Comparison of ENCODE assay signal across 22 cellular contexts in genomic region chr1:160806109-160806665, GRCh38. TPM values are rescaled to one million over a fixed set of nuclear protein-coding genes. Genes with fewer than 3 reads are reported as not detected.
DNase-seq lines count a peak whose midpoint lies in the region; ATAC-seq, FAIRE-seq and TF ChIP-seq lines count a peak whose summit lies in the region.
"Had no signal": no experiment of that assay in that cellular context is flagged by ENCODE, and none has a peak within 500 bp of the region (broad histone marks: within the 10 kb centered on the region; RNA-seq: fewer than 3 reads in every experiment).

No MANE protein-coding gene starts in this region.

- no peak for DNase-seq in activated naive CD4-positive, alpha-beta T cell treated with anti-CD3 and anti-CD28 coated beads for 36 hours
- no peak for DNase-seq in activated naive CD4-positive, alpha-beta T cell treated with anti-CD3 and anti-CD28 coated beads, Interleukin-2, amount 10 ng/mL, durations not matched to agents 7 days and 5 days
- no peak for DNase-seq in activated naive CD8-positive, alpha-beta T cell treated with anti-CD3 and anti-CD28 coated beads, Interleukin-2, amount 50 U/mL, for 24 hours
- DNase-seq in H4 (ENCODE audit: low spot score) (no peak), right atrium auricular region (ENCODE audit: low spot score) (no peak), HepG2 (ENCODE audit: low spot score) (no peak)
- DNase-seq: activated CD4-positive, CD25-positive, alpha-beta regulatory T cell; adrenal gland; head of caudate nucleus; naive B cell; NCI-H1417; NCI-H524 treated with DMSO at 0.1 percent for 48 hours; SHP77 treated with DMSO at 0.1 percent for 48 hours; stimulated activated CD4-positive, alpha-beta T cell treated with anti-CD3 and anti-CD28 coated beads, Interleukin-2, amount 100 ng/mL, for 24 hours; substantia nigra had no signal

- peaks cover 16% of the 10 kb centered on the region for H3K9me3 Mint-ChIP-seq in activated naive CD4-positive, alpha-beta T cell treated with anti-CD3 and anti-CD28 coated beads for 36 hours
- H3K9me3 Mint-ChIP-seq in activated naive CD4-positive, alpha-beta T cell treated with anti-CD3 and anti-CD28 coated beads, Interleukin-2, amount 10 ng/mL, durations not matched to agents 7 days and 5 days: peaks cover 27% of the 10 kb centered on the region
- peaks cover 8% of the 10 kb centered on the region for H3K9me3 Mint-ChIP-seq in activated naive CD8-positive, alpha-beta T cell treated with anti-CD3 and anti-CD28 coated beads, Interleukin-2, amount 50 U/mL, for 24 hours
- H3K9me3 Mint-ChIP-seq in stimulated activated naive CD8-positive, alpha-beta T cell treated with anti-CD3 and anti-CD28 coated beads, Interleukin-15, Interleukin-2, amounts not matched to agents 100 ng/mL and 50 ng/mL, for 24 hours: peaks cover 5% of the 10 kb centered on the region

- H2AFZ ChIP-seq in KMS-11 (ENCODE audit: low read depth) (no peak overlapping the region), HepG2 (ENCODE audit: low read length) (no peak overlapping the region)
- H2AFZ ChIP-seq: parathyroid adenoma had no signal

- WGBS in HepG2 (ENCODE audit: low lambda C conversion rate): 0% methylated on average over 1 of the region's 1 CpG

- POLR2A ChIA-PET in HepG2 (lab: Yijun Ruan, JAX): no interaction called here

- no peaks in the 10 kb centered on the region for H3K27me3 Mint-ChIP-seq in activated naive CD4-positive, alpha-beta T cell treated with anti-CD3 and anti-CD28 coated beads for 36 hours (ENCODE audit: low read depth)
- no peaks in the 10 kb centered on the region for H3K27me3 Mint-ChIP-seq in activated naive CD4-positive, alpha-beta T cell treated with anti-CD3 and anti-CD28 coated beads, Interleukin-2, amount 10 ng/mL, durations not matched to agents 7 days and 5 days
- H3K27me3 Mint-ChIP-seq in activated naive CD8-positive, alpha-beta T cell treated with anti-CD3 and anti-CD28 coated beads, Interleukin-2, amount 50 U/mL, for 24 hours: no peaks in the 10 kb centered on the region
- no peaks in the 10 kb centered on the region for H3K27me3 Mint-ChIP-seq in stimulated activated naive CD8-positive, alpha-beta T cell treated with anti-CD3 and anti-CD28 coated beads, Interleukin-15, Interleukin-2, amounts not matched to agents 100 ng/mL and 50 ng/mL, for 24 hours
- H3K27me3 Mint-ChIP-seq: naive B cell had no signal

- H4K20me1 ChIP-seq in KMS-11 (ENCODE audit: insufficient read depth) (no peaks in the 10 kb centered on the region), HepG2 (ENCODE audit: insufficient read depth, low read length) (no peaks in the 10 kb centered on the region)

- H3K36me3 Mint-ChIP-seq in activated naive CD4-positive, alpha-beta T cell treated with anti-CD3 and anti-CD28 coated beads for 36 hours (ENCODE audit: low read depth): peaks cover 33% of the 10 kb centered on the region
- peaks cover 83% of the 10 kb centered on the region for H3K36me3 Mint-ChIP-seq in activated naive CD4-positive, alpha-beta T cell treated with anti-CD3 and anti-CD28 coated beads, Interleukin-2, amount 10 ng/mL, durations not matched to agents 7 days and 5 days
- peaks cover 45% of the 10 kb centered on the region for H3K36me3 Mint-ChIP-seq in activated naive CD8-positive, alpha-beta T cell treated with anti-CD3 and anti-CD28 coated beads, Interleukin-2, amount 50 U/mL, for 24 hours (ENCODE audit: low read depth)
- H3K36me3 Mint-ChIP-seq in stimulated activated naive CD8-positive, alpha-beta T cell treated with anti-CD3 and anti-CD28 coated beads, Interleukin-15, Interleukin-2, amounts not matched to agents 100 ng/mL and 50 ng/mL, for 24 hours (ENCODE audit: low read depth): peaks cover 57% of the 10 kb centered on the region

- no peak for FAIRE-seq in HepG2 (lab: Jason Lieb, UNC)
- FAIRE-seq: urothelium cell line had no signal

- CTCF ChIA-PET in activated naive CD4-positive, alpha-beta T cell treated with anti-CD3 and anti-CD28 coated beads for 36 hours (lab: Charles Lee): interaction anchor here (0.6 to 3.2 kb wide), 11 partner anchors 9 to 131 kb away, joined by 3 to 26 read pairs (median 5); partner anchors contain the start of gene LY9
- CTCF ChIA-PET in activated naive CD4-positive, alpha-beta T cell treated with anti-CD3 and anti-CD28 coated beads, Interleukin-2, amount 10 ng/mL, durations not matched to agents 7 days and 5 days (lab: Charles Lee): interaction anchor here (1.1 to 1.2 kb wide), 2 partner anchors 29 to 148 kb away, joined by 3 to 4 read pairs; no protein-coding TSS in a partner anchor
- CTCF ChIA-PET in HepG2 (lab: Yijun Ruan, JAX; ENCODE audit: low intra/inter-chr PET ratio, low total read pairs): no interaction called here

- H3K4me3 ChIP-seq in KMS-11 (IDR thresholded peaks at IDR 0.05; ENCODE audit: insufficient read depth, low read depth, low read length): peak overlapping the region; percentile 26
- no peak overlapping the region for H3K4me3 ChIP-seq in right atrium auricular region
- no peak overlapping the region for H3K4me3 ChIP-seq in HepG2 (replicated peaks in 1 of 3; ENCODE audit: insufficient read depth in 1 of 3, low read depth in 2 of 3, low read length in 3 of 3)
- H3K4me3 ChIP-seq: adrenal gland, cardiac muscle cell, lung had no signal

- H3K4me2 ChIP-seq in KMS-11: no peak overlapping the region
- no peak overlapping the region for H3K4me2 ChIP-seq in HepG2 (ENCODE audit: low read depth, low read length)

- peak; percentile 68 for ATAC-seq in activated naive CD8-positive, alpha-beta T cell treated with anti-CD3 and anti-CD28 coated beads, Interleukin-2, amount 50 U/mL, for 24 hours
- ATAC-seq in HepG2: no peak

- BruUV-seq in HepG2 (replicated peaks; lab: Mats Ljungman, UMichigan): no TSS peak

- peak overlapping the region; percentile 30 for H3K4me3 Mint-ChIP-seq in activated naive CD4-positive, alpha-beta T cell treated with anti-CD3 and anti-CD28 coated beads for 36 hours
- H3K4me3 Mint-ChIP-seq in activated naive CD4-positive, alpha-beta T cell treated with anti-CD3 and anti-CD28 coated beads, Interleukin-2, amount 10 ng/mL, durations not matched to agents 7 days and 5 days: no peak overlapping the region
- H3K4me3 Mint-ChIP-seq in activated naive CD8-positive, alpha-beta T cell treated with anti-CD3 and anti-CD28 coated beads, Interleukin-2, amount 50 U/mL, for 24 hours: peak overlapping the region; percentile 46
- peak overlapping the region; percentile 52 for H3K4me3 Mint-ChIP-seq in stimulated activated naive CD8-positive, alpha-beta T cell treated with anti-CD3 and anti-CD28 coated beads, Interleukin-15, Interleukin-2, amounts not matched to agents 100 ng/mL and 50 ng/mL, for 24 hours

- intact Hi-C loops in activated naive CD4-positive, alpha-beta T cell treated with anti-CD3 and anti-CD28 coated beads for 36 hours (cut with micrococcal nuclease): loop anchor here (1.0 to 10.0 kb wide), 2 partner anchors 10 to 881 kb away; partner anchors contain the start of genes LY9 and TAGLN2
- intact Hi-C loops in HepG2 (cut with micrococcal nuclease; ENCODE audit: unreplicated experiment): no loop called here

- H3K9me3 ChIP-seq in right atrium auricular region (peaks cover 0 to 22% of the 10 kb centered on the region in 2 donors), HepG2 (ENCODE audit: low read length) (peaks cover 12% of the 10 kb centered on the region; the same call in 1 of the 2 replicates)

- no peaks in the 10 kb centered on the region for H3K27me3 ChIP-seq in KMS-11 (ENCODE audit: insufficient read depth, low read depth)
- H3K27me3 ChIP-seq in right atrium auricular region: no peaks in the 10 kb centered on the region
- no peaks in the 10 kb centered on the region; a peak in 1 of 5 replicates for H3K27me3 ChIP-seq in HepG2 (ENCODE audit: control insufficient read depth in 1 of 2, insufficient read depth in 2 of 2, low read length in 2 of 2)
- H3K27me3 ChIP-seq: adrenal gland, cardiac muscle cell had no signal

- TF ChIP-seq EP300 in HepG2 (IDR thresholded peaks at IDR 0.05; ENCODE audit: low read depth in 2 of 2, low read length in 2 of 2) (no peak), HepG2 (CRISPR knock-in tag; IDR thresholded peaks at IDR 0.05; ENCODE audit: borderline replicate concordance) (no peak)

- H3K9ac ChIP-seq in KMS-11 (no peak overlapping the region), HepG2 (ENCODE audit: insufficient read depth, low read depth, low read length) (no peak overlapping the region)
- H3K9ac ChIP-seq: parathyroid adenoma had no signal

- in situ Hi-C loops in HepG2 (cut with HindIII; ENCODE audit: extremely low pct_ligation_motif_present, low pct_unique_long_range_greater_than_20kb): no loop called here

- H3K79me2 ChIP-seq in KMS-11 (ENCODE audit: insufficient read depth, low read depth) (no peaks in the 10 kb centered on the region; the same call in 1 of the 2 replicates), HepG2 (ENCODE audit: insufficient read depth, low read length) (no peaks in the 10 kb centered on the region)
- H3K79me2 ChIP-seq: parathyroid adenoma had no signal

- TF ChIP-seq POLR2A in HepG2 (IDR thresholded peaks at IDR 0.05; ENCODE audit: insufficient read depth in 1 of 2, low read depth in 2 of 2, low read length in 2 of 2): no peak

- no peaks in the 10 kb centered on the region for H3K36me3 ChIP-seq in KMS-11 (ENCODE audit: insufficient read depth)
- no peaks in the 10 kb centered on the region for H3K36me3 ChIP-seq in right atrium auricular region
- H3K36me3 ChIP-seq in HepG2 (replicated peaks in 1 of 2; ENCODE audit: control insufficient read depth in 1 of 2, insufficient read depth in 2 of 2, low read length in 2 of 2): no peaks in the 10 kb centered on the region
- H3K36me3 ChIP-seq: adrenal gland, cardiac muscle cell had no signal

- H3K27ac Mint-ChIP-seq in activated naive CD4-positive, alpha-beta T cell treated with anti-CD3 and anti-CD28 coated beads for 36 hours: peak overlapping the region; percentile 78
- H3K27ac Mint-ChIP-seq in activated naive CD4-positive, alpha-beta T cell treated with anti-CD3 and anti-CD28 coated beads, Interleukin-2, amount 10 ng/mL, durations not matched to agents 7 days and 5 days: no peak overlapping the region
- peak overlapping the region; percentile 73 for H3K27ac Mint-ChIP-seq in activated naive CD8-positive, alpha-beta T cell treated with anti-CD3 and anti-CD28 coated beads, Interleukin-2, amount 50 U/mL, for 24 hours
- peak overlapping the region; percentile 62 for H3K27ac Mint-ChIP-seq in stimulated activated naive CD8-positive, alpha-beta T cell treated with anti-CD3 and anti-CD28 coated beads, Interleukin-15, Interleukin-2, amounts not matched to agents 100 ng/mL and 50 ng/mL, for 24 hours

- H3K27ac ChIP-seq in KMS-11 (no peak overlapping the region), right atrium auricular region (no peak overlapping the region), HepG2 (ENCODE audit: extremely low read length, insufficient read depth, low read length) (no peak overlapping the region)
- H3K27ac ChIP-seq: adrenal gland, cardiac muscle cell, parathyroid adenoma had no signal

- TF ChIP-seq CTCF in KMS-11 (conservative IDR thresholded peaks at IDR 0.05; ENCODE audit: low read depth, low read length): peak; percentile 58
- no peak for TF ChIP-seq CTCF in right atrium auricular region (IDR thresholded peaks at IDR 0.05)
- TF ChIP-seq CTCF in HepG2 (CRISPR knock-in tag; IDR thresholded peaks at IDR 0.05): no peak

- H3K4me1 ChIP-seq in KMS-11 (ENCODE audit: low read depth, poor library complexity, severe bottlenecking) (peaks cover 27% of the 10 kb centered on the region), right atrium auricular region (no peaks in the 10 kb centered on the region), HepG2 (ENCODE audit: insufficient read depth, low read length) (no peaks in the 10 kb centered on the region)
- H3K4me1 ChIP-seq: adrenal gland, parathyroid adenoma had no signal

- TF ChIP-seq RAD21 in HepG2 (CRISPR knock-in tag; IDR thresholded peaks at IDR 0.05): no peak

- peaks cover 77% of the 10 kb centered on the region for H3K4me1 Mint-ChIP-seq in activated naive CD4-positive, alpha-beta T cell treated with anti-CD3 and anti-CD28 coated beads for 36 hours (ENCODE audit: low read depth)
- peaks cover 35% of the 10 kb centered on the region for H3K4me1 Mint-ChIP-seq in activated naive CD4-positive, alpha-beta T cell treated with anti-CD3 and anti-CD28 coated beads, Interleukin-2, amount 10 ng/mL, durations not matched to agents 7 days and 5 days
- H3K4me1 Mint-ChIP-seq in activated naive CD8-positive, alpha-beta T cell treated with anti-CD3 and anti-CD28 coated beads, Interleukin-2, amount 50 U/mL, for 24 hours: peaks cover 83% of the 10 kb centered on the region
- peaks cover 86% of the 10 kb centered on the region for H3K4me1 Mint-ChIP-seq in stimulated activated naive CD8-positive, alpha-beta T cell treated with anti-CD3 and anti-CD28 coated beads, Interleukin-15, Interleukin-2, amounts not matched to agents 100 ng/mL and 50 ng/mL, for 24 hours (ENCODE audit: low read depth)

RNA-seq across cellular contexts. Expression of gene LY9, which starts 10.2 kb away (rescaled TPM):
- total RNA-seq in activated naive CD4-positive, alpha-beta T cell treated with anti-CD3 and anti-CD28 coated beads for 36 hours: 10 to 100 TPM; 19.5 to 19.6 TPM
- not detected in 2 replicates for total RNA-seq in H4 (2014; rRNA removed; shearing (Covaris generic))
- under 1 TPM; 0.19 to 0.20 TPM for total RNA-seq in right atrium auricular region
- not detected in 2 replicates for total RNA-seq in HepG2 (2016; rRNA removed; fragmentation: Illumina TruSeq; extraction: Trizol)
- total RNA-seq in HepG2 (2016; cell fraction: cytosol; rRNA removed; fragmentation: Illumina TruSeq; extraction: Trizol; ENCODE audit: low read depth): not detected in 2 replicates
- total RNA-seq in HepG2 (2016; cell fraction: insoluble cytoplasmic fraction; rRNA removed; fragmentation: Illumina TruSeq; extraction: Trizol): not detected in 2 replicates
- total RNA-seq in HepG2 (2016; cell fraction: membrane; rRNA removed; fragmentation: Illumina TruSeq; extraction: Trizol): not detected in 2 replicates
- not detected in 2 replicates for total RNA-seq in HepG2 (2016; cell fraction: nucleus; rRNA removed; fragmentation: Illumina TruSeq; extraction: Trizol)
- not detected in 2 replicates for polyA plus RNA-seq in HepG2 (2011; rRNA removed)
- polyA plus RNA-seq in HepG2 (2011; cell fraction: cytosol; rRNA removed): not detected in 2 replicates
- not detected in 2 replicates for polyA plus RNA-seq in HepG2 (2011; cell fraction: nucleus; rRNA removed)
- polyA plus RNA-seq in HepG2 (2012): not detected in 2 replicates
- not detected in 2 replicates for polyA plus RNA-seq in HepG2 (2016; cell fraction: cytosol; fragmentation: Illumina TruSeq; extraction: Trizol; ENCODE audit: low read depth)
- not detected in 2 replicates for polyA plus RNA-seq in HepG2 (2016; cell fraction: insoluble cytoplasmic fraction; fragmentation: Illumina TruSeq; extraction: Trizol; ENCODE audit: low read depth)
- polyA plus RNA-seq in HepG2 (2016; cell fraction: membrane; fragmentation: Illumina TruSeq; extraction: Trizol; ENCODE audit: low read depth): not detected in 2 replicates
- not detected in 2 replicates for polyA plus RNA-seq in HepG2 (2016; cell fraction: nucleus; fragmentation: Illumina TruSeq; extraction: Trizol; ENCODE audit: insufficient read depth, low read depth)
- 0.07 TPM in 1 of 2 replicates, not detected in the other for polyA minus RNA-seq in HepG2 (2011; rRNA and poly(A)+ RNA removed; ENCODE audit: low replicate concordance)
- polyA minus RNA-seq in HepG2 (2011; cell fraction: cytosol; rRNA and poly(A)+ RNA removed): not detected in 2 replicates
- polyA minus RNA-seq in HepG2 (2011; cell fraction: nucleus; rRNA and poly(A)+ RNA removed): not detected in 2 replicates
- total RNA-seq: cardiac muscle cell, fibroblast of lung had no signal
- polyA plus RNA-seq: cardiac muscle cell, fibroblast of lung had no signal

RNA-seq across cellular contexts. Expression of gene CD244, which starts 56.5 kb away (rescaled TPM):
- total RNA-seq in activated naive CD4-positive, alpha-beta T cell treated with anti-CD3 and anti-CD28 coated beads for 36 hours: under 1 TPM in 1 of 2 experiments, not detected in 1; 0.15 TPM
- not detected in 2 replicates for total RNA-seq in H4 (2014; rRNA removed; shearing (Covaris generic))
- total RNA-seq in right atrium auricular region (under 1 TPM; 0.41 to 0.86 TPM), HepG2 (2016; rRNA removed; fragmentation: Illumina TruSeq; extraction: Trizol) (0.09 TPM in 1 of 2 replicates, not detected in the other)
- not detected in 2 replicates for total RNA-seq in HepG2 (2016; cell fraction: cytosol; rRNA removed; fragmentation: Illumina TruSeq; extraction: Trizol; ENCODE audit: low read depth)
- total RNA-seq in HepG2 (2016; cell fraction: insoluble cytoplasmic fraction; rRNA removed; fragmentation: Illumina TruSeq; extraction: Trizol): 0.11 TPM in 1 of 2 replicates, not detected in the other
- total RNA-seq in HepG2 (2016; cell fraction: membrane; rRNA removed; fragmentation: Illumina TruSeq; extraction: Trizol): 0.10 TPM in 1 of 2 replicates, not detected in the other
- total RNA-seq in HepG2 (2016; cell fraction: nucleus; rRNA removed; fragmentation: Illumina TruSeq; extraction: Trizol): 0.28 TPM in 1 of 2 replicates, not detected in the other
- not detected in 2 replicates for polyA plus RNA-seq in HepG2 (2011; rRNA removed)
- polyA plus RNA-seq in HepG2 (2011; cell fraction: cytosol; rRNA removed): 0.04 TPM in 1 of 2 replicates, not detected in the other
- polyA plus RNA-seq in HepG2 (2011; cell fraction: nucleus; rRNA removed): not detected in 2 replicates
- not detected in 2 replicates for polyA plus RNA-seq in HepG2 (2012)
- not detected in 2 replicates for polyA plus RNA-seq in HepG2 (2016; cell fraction: cytosol; fragmentation: Illumina TruSeq; extraction: Trizol; ENCODE audit: low read depth)
- not detected in 2 replicates for polyA plus RNA-seq in HepG2 (2016; cell fraction: insoluble cytoplasmic fraction; fragmentation: Illumina TruSeq; extraction: Trizol; ENCODE audit: low read depth)
- 0.07 TPM in 2 replicates for polyA plus RNA-seq in HepG2 (2016; cell fraction: membrane; fragmentation: Illumina TruSeq; extraction: Trizol; ENCODE audit: low read depth)
- 0.19 TPM in 1 of 2 replicates, not detected in the other for polyA plus RNA-seq in HepG2 (2016; cell fraction: nucleus; fragmentation: Illumina TruSeq; extraction: Trizol; ENCODE audit: insufficient read depth, low read depth)
- polyA minus RNA-seq in HepG2 (2011; rRNA and poly(A)+ RNA removed; ENCODE audit: low replicate concordance): not detected in 2 replicates
- not detected in 2 replicates for polyA minus RNA-seq in HepG2 (2011; cell fraction: cytosol; rRNA and poly(A)+ RNA removed)
- polyA minus RNA-seq in HepG2 (2011; cell fraction: nucleus; rRNA and poly(A)+ RNA removed): not detected in 2 replicates
- total RNA-seq: cardiac muscle cell, fibroblast of lung had no signal
- polyA plus RNA-seq: fibroblast of lung had no signal

Comparison
In these comparisons a context has a peak if more than half of its experiments do, and no peak if none do; other contexts are left out.
1. RNA of gene LY9, which starts 10.2 kb away (total RNA-seq): 19.5 to 19.6 TPM in activated naive CD4-positive, alpha-beta T cell treated with anti-CD3 and anti-CD28 coated beads for 36 hours; 0.19 to 0.20 TPM in right atrium auricular region, not detected in H4 and not detected in HepG2; every median in the first group is over 10 times any median in the second.